ENCODE assay signal across 15 cellular contexts in the genomic region with DNA sequence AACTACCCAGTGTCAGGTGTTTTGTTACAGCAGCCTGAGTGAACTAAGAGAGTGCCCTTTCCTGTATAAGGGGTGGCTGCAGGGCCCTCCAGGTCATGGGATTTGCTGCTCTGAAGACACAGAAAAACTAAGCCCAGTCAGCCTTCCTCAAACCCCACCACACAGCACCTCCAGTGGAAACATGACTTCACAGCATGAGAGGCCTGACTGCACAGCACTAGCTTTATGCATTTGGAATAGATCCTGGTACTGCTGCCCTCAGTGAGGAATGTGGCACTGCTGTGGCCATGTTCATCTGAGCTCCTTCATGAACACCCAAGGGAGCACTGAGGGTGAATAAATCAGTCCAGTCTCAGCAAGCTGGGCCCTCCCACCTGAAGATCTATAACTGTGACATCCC.
DNase-seq lines count a peak whose midpoint lies in the region; ATAC-seq and TF ChIP-seq lines count a peak whose summit lies in the region.
"Had no signal": no experiment of that assay in that cellular context is flagged by ENCODE, and none has a peak within 500 bp of the region (broad histone marks: within the 10 kb centered on the region; RNA-seq: fewer than 3 reads in every experiment).

No MANE protein-coding gene starts in this region.

- no peak overlapping the region for H3K4me3 Mint-ChIP-seq in mesothelial cell of epicardium
- H3K4me3 Mint-ChIP-seq: activated naive CD8-positive, alpha-beta T cell; immature natural killer cell had no signal

- DNase-seq in BJ (ENCODE audit: low read depth), result no peak
- peak; percentile 31 for DNase-seq in HFF-Myc (ENCODE audit: extremely low read depth, low read depth)
- peak; percentile 16 for DNase-seq in adipocyte (ENCODE audit: low read depth)
- peak; percentile 50 for DNase-seq in kidney tubule cell (ENCODE audit: low spot score)
- no peak for DNase-seq in amygdala (lab: John Stamatoyannopoulos, UW)
- no peak for DNase-seq in mesothelial cell of epicardium (ENCODE audit: low spot score in 2 of 2, unreplicated experiment in 2 of 2)
- DNase-seq in HPDE6-E6E7 (ENCODE audit: extremely low spot score), result no peak
- DNase-seq: colonic mucosa, immature natural killer cell, NCI-H2029, stomach, T-helper 2 cell had no signal

- H3K36me3 Mint-ChIP-seq in mesothelial cell of epicardium, result no peaks in the 10 kb centered on the region
- H3K36me3 Mint-ChIP-seq: activated naive CD8-positive, alpha-beta T cell; immature natural killer cell had no signal

- H3K4me1 ChIP-seq in adipocyte (ENCODE audit: control insufficient read depth, insufficient read depth, low read length), result no peaks in the 10 kb centered on the region
- H3K4me1 ChIP-seq: colonic mucosa, right atrium auricular region, stomach had no signal

- H3K27me3 Mint-ChIP-seq in mesothelial cell of epicardium (ENCODE audit: low read depth), result peaks cover 29% of the 10 kb centered on the region

- no peaks in the 10 kb centered on the region for H3K36me3 ChIP-seq in BJ (ENCODE audit: control insufficient read depth, insufficient read depth, low read length)
- H3K36me3 ChIP-seq in adipocyte (ENCODE audit: control insufficient read depth, insufficient read depth, low read length, severe bottlenecking), result no peaks in the 10 kb centered on the region
- H3K36me3 ChIP-seq: colonic mucosa, right atrium auricular region, stomach had no signal

- CTCF ChIA-PET in BJ (lab: Yijun Ruan, JAX), result no interaction called here

- no peak overlapping the region for H3K9ac ChIP-seq in adipocyte (ENCODE audit: low read length)

- no peak for ATAC-seq in HG03139 (IDR thresholded peaks at IDR 0.05; ENCODE audit: unreplicated experiment)

- peaks cover 10% of the 10 kb centered on the region for H3K9me3 Mint-ChIP-seq in mesothelial cell of epicardium

- H3K27me3 ChIP-seq in BJ (ENCODE audit: control insufficient read depth, insufficient read depth, low read length), result peaks cover 8% of the 10 kb centered on the region
- peaks cover 3% of the 10 kb centered on the region for H3K27me3 ChIP-seq in adipocyte (replicated peaks; ENCODE audit: control insufficient read depth, insufficient read depth, low read length)
- H3K27me3 ChIP-seq: colonic mucosa, right atrium auricular region, stomach had no signal

- H3K4me3 ChIP-seq in BJ (ENCODE audit: low read depth, low read length) (no peak overlapping the region), HFF-Myc (replicated peaks; ENCODE audit: low read depth, low read length) (no peak overlapping the region), adipocyte (ENCODE audit: low read length) (no peak overlapping the region)
- H3K4me3 ChIP-seq: colonic mucosa, right atrium auricular region, stomach had no signal

- H3K9me3 ChIP-seq in adipocyte (ENCODE audit: control insufficient read depth, low read length), result peaks cover 3% of the 10 kb centered on the region
- H3K9me3 ChIP-seq: colonic mucosa, right atrium auricular region had no signal

- H3K27ac Mint-ChIP-seq in mesothelial cell of epicardium, result no peak overlapping the region
- H3K27ac Mint-ChIP-seq: activated naive CD8-positive, alpha-beta T cell; immature natural killer cell had no signal

- peak; percentile 34 for TF ChIP-seq CTCF in BJ (IDR thresholded peaks at IDR 0.05; ENCODE audit: insufficient read depth, low read depth, low read length)
- TF ChIP-seq CTCF in HFF-Myc (IDR thresholded peaks at IDR 0.05; ENCODE audit: low read depth, low read length, missing control alignments), result peak; percentile 35
- no peak for TF ChIP-seq CTCF in mesothelial cell of epicardium (IDR thresholded peaks at IDR 0.05; ENCODE audit: unreplicated experiment)

- H3K4me1 Mint-ChIP-seq in mesothelial cell of epicardium, result peaks cover 4% of the 10 kb centered on the region
- H3K4me1 Mint-ChIP-seq: immature natural killer cell had no signal

- POLR2A ChIA-PET in BJ (lab: Charles Lee), result no interaction called here

Comparison
In these comparisons a context has a peak if more than half of its experiments do, and no peak if none do; other contexts are left out.
1. DNase-seq: peak in HFF-Myc (single experiment), adipocyte (single experiment) and kidney tubule cell (single experiment); none in BJ (single experiment), amygdala (0 of 56), mesothelial cell of epicardium (0 of 2) and HPDE6-E6E7 (single experiment).